22 cellular contexts compared by ENCODE assay signal in genomic region chr5:61347088-61347487, GRCh38. TPM values are rescaled to one million over a fixed set of nuclear protein-coding genes. Genes with fewer than 3 reads are reported as not detected.
DNase-seq lines count a peak whose midpoint lies in the region; ATAC-seq, FAIRE-seq and TF ChIP-seq lines count a peak whose summit lies in the region.
"Had no signal": no experiment of that assay in that cellular context is flagged by ENCODE, and none has a peak within 500 bp of the region (broad histone marks: within the 10 kb centered on the region; RNA-seq: fewer than 3 reads in every experiment).

No MANE protein-coding gene starts in this region.

- TF ChIP-seq CTCF in AG10803 (conservative IDR thresholded peaks at IDR 0.05; ENCODE audit: low read length) (no peak), HL-60 (IDR thresholded peaks at IDR 0.05; ENCODE audit: insufficient read depth, low read length) (no peak), astrocyte of the spinal cord (IDR thresholded peaks at IDR 0.05; ENCODE audit: low read depth, low read length) (peak; percentile 4), HepG2 (CRISPR knock-in tag; IDR thresholded peaks at IDR 0.05) (peak; percentile 3; the same call in 1 of the 2 replicates), PC-9 (conservative IDR thresholded peaks at IDR 0.05) (no peak)

- no peaks in the 10 kb centered on the region for H3K79me2 ChIP-seq in HepG2 (ENCODE audit: insufficient read depth, low read length)
- H3K79me2 ChIP-seq in PC-9 (ENCODE audit: low read depth) = peaks cover 97% of the 10 kb centered on the region

- H3K4me3 ChIP-seq in AG10803 (ENCODE audit: low read length) = no peak overlapping the region
- no peak overlapping the region for H3K4me3 ChIP-seq in HL-60 (replicated peaks; ENCODE audit: insufficient read depth, low read length)
- no peak overlapping the region for H3K4me3 ChIP-seq in astrocyte of the spinal cord (ENCODE audit: low read depth, low read length)
- H3K4me3 ChIP-seq in HepG2 (replicated peaks in 1 of 3; ENCODE audit: insufficient read depth in 1 of 3, low read depth in 2 of 3, low read length in 3 of 3) = no peak overlapping the region
- H3K4me3 ChIP-seq in PC-9 = no peak overlapping the region
- H3K4me3 ChIP-seq: ovary, SJSA1 had no signal

- in situ Hi-C loops in astrocyte of the spinal cord (cut with HindIII; ENCODE audit: low sequenced_read_pairs) (no loop called here), HepG2 (cut with HindIII; ENCODE audit: extremely low pct_ligation_motif_present, low pct_unique_long_range_greater_than_20kb) (no loop called here)

- no TSS peak for BruUV-seq in HepG2 (replicated peaks; lab: Mats Ljungman, UMichigan)
- no TSS peak for BruUV-seq in PC-9 (replicated peaks; lab: Mats Ljungman, UMichigan)

- peak; percentile 60 for DNase-seq in AG10803 (ENCODE audit: low read depth)
- peak; percentile 22 to 29 for DNase-seq in HL-60 (ENCODE audit: low read depth in 1 of 2, low spot score in 1 of 2)
- DNase-seq in astrocyte of the spinal cord (ENCODE audit: low read depth, low spot score) = no peak
- DNase-seq in HepG2 (ENCODE audit: low spot score) = peak; percentile 51
- no peak for DNase-seq in T-helper 17 cell
- DNase-seq in AG08395 (ENCODE audit: low spot score) = no peak
- DNase-seq in NCI-H2196 (lab: John Stamatoyannopoulos, UW; ENCODE audit: unreplicated experiment) = no peak
- DNase-seq in PC-9 = no peak
- DNase-seq: activated CD4-positive, alpha-beta T cell treated with anti-CD3 and anti-CD28 coated beads, Interleukin-2, amount 50 U/mL, for 48 hours; activated naive CD8-positive, alpha-beta T cell treated with anti-CD3 and anti-CD28 coated beads, Interleukin-2, amount 10 ng/mL, durations not matched to agents 7 days and 5 days; activated T-cell treated with anti-CD3 and anti-CD28 coated beads, Interleukin-2, amount 50 U/mL, for 72 hours; cerebellar nuclear complex; head of caudate nucleus; NCI-H1436 treated with DMSO at 0.1 percent for 48 hours; NCI-H2227 treated with DMSO at 0.1 percent for 48 hours; NK-92 treated with Interleukin-12 subunit alpha and Interleukin-12 subunit beta, amount 100 ng/mL, for 24 hours; ovary; stimulated activated naive CD8-positive, alpha-beta T cell treated with anti-CD3 and anti-CD28 coated beads, Interleukin-15, Interleukin-2, amounts not matched to agents 100 U/mL and 50 U/mL, for 24 hours had no signal

- POLR2A ChIA-PET in HepG2 (lab: Yijun Ruan, JAX) (no interaction called here), PC-9 (lab: Charles Lee; ENCODE audit: unreplicated experiment) (interaction anchor here (0.8 kb wide), 1 partner anchor 295 kb away, joined by 7 read pairs; no protein-coding TSS in a partner anchor)

- peaks cover 26% of the 10 kb centered on the region for H3K4me1 Mint-ChIP-seq in T-helper 17 cell

- H3K27me3 Mint-ChIP-seq in T-helper 17 cell = no peaks in the 10 kb centered on the region

- H3K9me2 ChIP-seq in PC-9 (ENCODE audit: insufficient read depth) = no peaks in the 10 kb centered on the region

- H3K27ac ChIP-seq in HL-60 (replicated peaks) (no peak overlapping the region), HepG2 (ENCODE audit: extremely low read length, insufficient read depth, low read length) (no peak overlapping the region), PC-9 (no peak overlapping the region)
- H3K27ac ChIP-seq: ovary, SJSA1 had no signal

- H3K9me3 ChIP-seq in HepG2 (ENCODE audit: low read length) = no peaks in the 10 kb centered on the region
- no peaks in the 10 kb centered on the region for H3K9me3 ChIP-seq in T-helper 17 cell (ENCODE audit: control insufficient read depth, low read length, poor library complexity, severe bottlenecking)
- H3K9me3 ChIP-seq in PC-9 (ENCODE audit: insufficient read depth, low read depth) = no peaks in the 10 kb centered on the region
- H3K9me3 ChIP-seq: ovary, SJSA1 had no signal

- no peak overlapping the region for H3K27ac Mint-ChIP-seq in T-helper 17 cell
- H3K27ac Mint-ChIP-seq: activated naive CD8-positive, alpha-beta T cell treated with anti-CD3 and anti-CD28 coated beads, Interleukin-2, amount 10 ng/mL, durations not matched to agents 7 days and 5 days; activated T-cell treated with anti-CD3 and anti-CD28 coated beads, Interleukin-2, amount 50 U/mL, for 72 hours had no signal

- no peak overlapping the region for H2AFZ ChIP-seq in HepG2 (ENCODE audit: low read length)
- H2AFZ ChIP-seq in PC-9 = no peak overlapping the region

- H3K4me2 ChIP-seq in HepG2 (ENCODE audit: low read depth, low read length) = no peak overlapping the region
- no peak overlapping the region for H3K4me2 ChIP-seq in PC-9

- 0 out of 2 replicates have a peak, but pooled peaks cover 6% of the 10 kb centered on the region for H3F3A ChIP-seq in PC-9 (ENCODE audit: insufficient read depth, low read depth)

- H3K27me3 ChIP-seq in HL-60 (ENCODE audit: insufficient read depth, poor library complexity, severe bottlenecking) (no peaks in the 10 kb centered on the region), HepG2 (ENCODE audit: control insufficient read depth in 1 of 2, insufficient read depth in 2 of 2, low read length in 2 of 2) (no peaks in the 10 kb centered on the region), PC-9 (ENCODE audit: insufficient read depth, low read depth) (no peaks in the 10 kb centered on the region)
- H3K27me3 ChIP-seq: ovary, SJSA1 had no signal

- peak in 1 of 2 experiments; percentile 6; a peak in 1 of 4 replicates for TF ChIP-seq EP300 in HepG2 (IDR thresholded peaks at IDR 0.05; ENCODE audit: low read depth in 2 of 2, low read length in 2 of 2)
- no peak for TF ChIP-seq EP300 in HepG2 (CRISPR knock-in tag; IDR thresholded peaks at IDR 0.05; ENCODE audit: borderline replicate concordance)

- CTCF ChIA-PET in HepG2 (lab: Yijun Ruan, JAX; ENCODE audit: low intra/inter-chr PET ratio, low total read pairs) (no interaction called here), PC-9 (lab: Charles Lee) (no interaction called here)

- TF ChIP-seq POLR2A in HepG2 (IDR thresholded peaks at IDR 0.05; ENCODE audit: insufficient read depth in 1 of 2, low read depth in 2 of 2, low read length in 2 of 2) = no peak

- no peak overlapping the region for H3K4me3 Mint-ChIP-seq in T-helper 17 cell
- H3K4me3 Mint-ChIP-seq: activated naive CD8-positive, alpha-beta T cell treated with anti-CD3 and anti-CD28 coated beads, Interleukin-2, amount 10 ng/mL, durations not matched to agents 7 days and 5 days; activated T-cell treated with anti-CD3 and anti-CD28 coated beads, Interleukin-2, amount 50 U/mL, for 72 hours had no signal

- ATAC-seq in HepG2 (peak; percentile 61; the same call in 2 of the 3 replicates), T-helper 17 cell (no peak)
- ATAC-seq: activated T-cell treated with anti-CD3 and anti-CD28 coated beads, Interleukin-2, amount 50 U/mL, for 72 hours; stimulated activated naive CD8-positive, alpha-beta T cell treated with anti-CD3 and anti-CD28 coated beads, Interleukin-15, Interleukin-2, amounts not matched to agents 100 U/mL and 50 U/mL, for 24 hours had no signal

- TF ChIP-seq RAD21 in HepG2 (CRISPR knock-in tag; IDR thresholded peaks at IDR 0.05) = no peak

- no peak overlapping the region for H3K9ac ChIP-seq in HepG2 (ENCODE audit: insufficient read depth, low read depth, low read length)

- no peaks in the 10 kb centered on the region for H3K36me3 Mint-ChIP-seq in T-helper 17 cell (ENCODE audit: low read depth)

- H3K4me1 ChIP-seq in HepG2 (ENCODE audit: insufficient read depth, low read length) (0 out of 2 replicates have a peak, but pooled peaks cover 5% of the 10 kb centered on the region), PC-9 (replicated peaks; ENCODE audit: insufficient read depth) (peaks cover 1% of the 10 kb centered on the region; the same call in 1 of the 2 replicates)

- 52% methylated on average over 3 of the region's 3 CpGs for WGBS in HepG2 (ENCODE audit: low lambda C conversion rate)

- no peaks in the 10 kb centered on the region for H3K36me3 ChIP-seq in HepG2 (replicated peaks in 1 of 2; ENCODE audit: control insufficient read depth in 1 of 2, insufficient read depth in 2 of 2, low read length in 2 of 2)
- H3K36me3 ChIP-seq in PC-9 (ENCODE audit: low read depth) = no peaks in the 10 kb centered on the region
- H3K36me3 ChIP-seq: ovary had no signal

- FAIRE-seq in HepG2 (lab: Jason Lieb, UNC) = no peak
- FAIRE-seq: islet of Langerhans, TTC549, urothelium cell line had no signal

- intact Hi-C loops in HepG2 (cut with micrococcal nuclease; ENCODE audit: unreplicated experiment) = no loop called here
- intact Hi-C loops in PC-9 (cut with micrococcal nuclease; ENCODE audit: unreplicated experiment) = no loop called here

- no peaks in the 10 kb centered on the region for H4K20me1 ChIP-seq in HepG2 (ENCODE audit: insufficient read depth, low read length)
- peaks cover 9% of the 10 kb centered on the region for H4K20me1 ChIP-seq in PC-9 (ENCODE audit: insufficient read depth)

TF ChIP-seq in HepG2, 621 proteins besides CTCF, POLR2A, EP300 and RAD21 (continues in another document):
- TF ChIP-seq ZNF83 (CRISPR knock-in tag; IDR thresholded peaks at IDR 0.05; ENCODE audit: borderline replicate concordance) = no peak

RNA-seq across cellular contexts. Expression of gene ZSWIM6, which starts 15.0 kb away (rescaled TPM):
- total RNA-seq in HepG2 (2016; rRNA removed; fragmentation: Illumina TruSeq; extraction: Trizol) = 0.82 and 0.83 TPM in 2 replicates
- 0.91 and 0.97 TPM in 2 replicates for total RNA-seq in HepG2 (2016; cell fraction: cytosol; rRNA removed; fragmentation: Illumina TruSeq; extraction: Trizol; ENCODE audit: low read depth)
- total RNA-seq in HepG2 (2016; cell fraction: insoluble cytoplasmic fraction; rRNA removed; fragmentation: Illumina TruSeq; extraction: Trizol) = 0.68 and 0.89 TPM in 2 replicates
- 0.43 and 0.45 TPM in 2 replicates for total RNA-seq in HepG2 (2016; cell fraction: membrane; rRNA removed; fragmentation: Illumina TruSeq; extraction: Trizol)
- 1.5 and 1.8 TPM in 2 replicates for total RNA-seq in HepG2 (2016; cell fraction: nucleus; rRNA removed; fragmentation: Illumina TruSeq; extraction: Trizol)
- polyA plus RNA-seq in HepG2 (2011; rRNA removed) = 1.9 and 2.6 TPM in 2 replicates
- polyA plus RNA-seq in HepG2 (2011; cell fraction: cytosol; rRNA removed) = 1.2 and 1.5 TPM in 2 replicates
- 4.2 and 4.3 TPM in 2 replicates for polyA plus RNA-seq in HepG2 (2011; cell fraction: nucleus; rRNA removed)
- 1.3 and 1.7 TPM in 2 replicates for polyA plus RNA-seq in HepG2 (2012)
- 0.05 TPM in 1 of 2 replicates, not detected in the other for polyA plus RNA-seq in HepG2 (2016; cell fraction: cytosol; fragmentation: Illumina TruSeq; extraction: Trizol; ENCODE audit: low read depth)
- polyA plus RNA-seq in HepG2 (2016; cell fraction: insoluble cytoplasmic fraction; fragmentation: Illumina TruSeq; extraction: Trizol; ENCODE audit: low read depth) = 0.93 and 1.0 TPM in 2 replicates
- 0.13 and 0.15 TPM in 2 replicates for polyA plus RNA-seq in HepG2 (2016; cell fraction: membrane; fragmentation: Illumina TruSeq; extraction: Trizol; ENCODE audit: low read depth)
- 3.2 and 3.3 TPM in 2 replicates for polyA plus RNA-seq in HepG2 (2016; cell fraction: nucleus; fragmentation: Illumina TruSeq; extraction: Trizol; ENCODE audit: insufficient read depth, low read depth)
- 6.2 and 32.4 TPM in 2 replicates for polyA minus RNA-seq in HepG2 (2011; rRNA and poly(A)+ RNA removed; ENCODE audit: low replicate concordance)
- polyA minus RNA-seq in HepG2 (2011; cell fraction: cytosol; rRNA and poly(A)+ RNA removed) = 2.8 and 3.3 TPM in 2 replicates
- polyA minus RNA-seq in HepG2 (2011; cell fraction: nucleus; rRNA and poly(A)+ RNA removed) = 5.5 and 7.1 TPM in 2 replicates
- total RNA-seq in T-helper 17 cell = 1 to 10 TPM; 6.5 to 8.7 TPM
- 9.7 and 12.9 TPM in 2 replicates for total RNA-seq in PC-9 (2021)

Comparison
In these comparisons a context has a peak if more than half of its experiments do, and no peak if none do; other contexts are left out.
1. DNase-seq: peak in AG10803 (single experiment), HL-60 (2 of 2) and HepG2 (single experiment); none in astrocyte of the spinal cord (single experiment), T-helper 17 cell (0 of 3), AG08395 (single experiment), NCI-H2196 (single experiment) and PC-9 (0 of 2).
2. CTCF ChIP-seq: peak in astrocyte of the spinal cord (single experiment) and HepG2 (single experiment); none in AG10803 (single experiment), HL-60 (single experiment) and PC-9 (single experiment).